ENCODE assay signal across 29 cellular contexts in the genomic region with DNA sequence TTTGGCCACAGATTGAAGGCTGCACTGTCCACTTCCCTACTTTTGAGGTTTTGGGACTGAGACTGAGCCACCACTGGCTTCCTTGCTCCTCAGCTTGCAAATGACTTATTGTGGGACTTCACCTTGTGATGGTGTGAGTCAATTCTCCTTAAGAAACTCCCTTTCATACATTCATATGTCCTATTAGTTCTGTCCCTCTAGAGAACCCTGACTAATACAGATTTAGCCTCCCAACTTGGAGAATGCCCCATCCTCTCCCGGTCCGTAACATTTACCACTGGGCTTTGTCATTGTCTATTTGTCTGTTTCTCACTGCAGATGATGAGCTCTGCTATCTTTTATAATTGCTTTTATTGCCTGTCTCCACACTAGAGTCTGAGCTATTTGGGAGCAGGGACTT. TPM values are rescaled to one million over a fixed set of nuclear protein-coding genes. Genes with fewer than 3 reads are reported as not detected.
"Had no signal": no experiment of that assay in that cellular context is flagged by ENCODE, and none has a peak within 500 bp of the region (broad histone marks: within the 10 kb centered on the region; RNA-seq: fewer than 3 reads in every experiment).

No MANE protein-coding gene starts in this region.

- H3K4me1 ChIP-seq: stomach, suprapubic skin, testis, thyroid gland, tibial artery, tibial nerve, transverse colon, upper lobe of left lung, upper lobe of right lung, uterus, vagina had no signal

- H3K4me3 ChIP-seq: stomach, suprapubic skin, testis, thoracic aorta, thyroid gland, tibial artery, tibial nerve, transverse colon, upper lobe of left lung, upper lobe of right lung, uterus, vagina had no signal

- H3K27ac ChIP-seq: stomach, suprapubic skin, testis, thoracic aorta, thyroid gland, tibial artery, tibial nerve, transverse colon, upper lobe of left lung, upper lobe of right lung, uterus, vagina had no signal

- H3K9me3 ChIP-seq: stomach, suprapubic skin, testis, thoracic aorta, thyroid gland, tibial artery, tibial nerve, transverse colon, upper lobe of left lung, upper lobe of right lung, uterus, vagina had no signal

- H3K36me3 ChIP-seq: stomach, suprapubic skin, thoracic aorta, thyroid gland, tibial artery, tibial nerve, transverse colon, upper lobe of left lung, upper lobe of right lung, uterus, vagina had no signal

- DNase-seq: stimulated activated CD4-positive, alpha-beta T cell treated with anti-CD3 and anti-CD28 coated beads, Interleukin-2, amount 100 ng/mL, for 48 hours; stimulated activated CD4-positive, alpha-beta T cell treated with anti-CD3 and anti-CD28 coated beads, Interleukin-4, amount 100 ng/mL, for 1 hour; stimulated activated CD4-positive, alpha-beta T cell treated with anti-CD3 and anti-CD28 coated beads, Interleukin-4, amount 100 ng/mL, for 24 hours; stimulated activated CD4-positive, alpha-beta T cell treated with anti-CD3 and anti-CD28 coated beads, Interleukin-4, amount 100 ng/mL, for 4 hours; stimulated activated CD8-positive, alpha-beta memory T cell treated with anti-CD3 and anti-CD28 coated beads, Interleukin-4, amount 100 ng/mL, for 48 hours; stimulated activated naive B cell treated with anti-CD40 and anti-IgM and Interleukin-4, amounts not matched to agents 10 μg/mL and 1 μg/mL and 100 μg/mL, for 72 hours; stimulated activated naive CD4-positive, alpha-beta T cell; stimulated activated naive CD4-positive, alpha-beta T cell treated with Interleukin-2 at 50 U/mL for 16 hours; stimulated activated naive CD8-positive, alpha-beta T cell treated with anti-CD3 and anti-CD28 coated beads, Interleukin-15, amount 100 ng/mL, for 72 hours; stimulated activated naive CD8-positive, alpha-beta T cell treated with anti-CD3 and anti-CD28 coated beads, Interleukin-15, Interleukin-2, amounts not matched to agents 100 U/mL and 50 U/mL, for 24 hours; stomach; substantia nigra; testis; thyroid gland; tibial artery; transverse colon; trophoblast cell; upper lobe of left lung; upper lobe of right lung; uterus had no signal

- H3K27me3 ChIP-seq: testis, thyroid gland, upper lobe of left lung, upper lobe of right lung, uterus, vagina had no signal

RNA-seq across cellular contexts. Expression of gene C7orf33, which starts 55.4 kb away (rescaled TPM):
- total RNA-seq: stomach, subcutaneous adipose tissue, suprapubic skin, temporal lobe, thoracic aorta, thyroid gland, tibial nerve, transverse colon, upper lobe of left lung, upper lobe of right lung, ureter, urinary bladder, uterus, vagina had no signal
- polyA plus RNA-seq: stomach, thymus, urinary bladder had no signal
